20 cellular contexts compared by ENCODE assay signal in the genomic region with DNA sequence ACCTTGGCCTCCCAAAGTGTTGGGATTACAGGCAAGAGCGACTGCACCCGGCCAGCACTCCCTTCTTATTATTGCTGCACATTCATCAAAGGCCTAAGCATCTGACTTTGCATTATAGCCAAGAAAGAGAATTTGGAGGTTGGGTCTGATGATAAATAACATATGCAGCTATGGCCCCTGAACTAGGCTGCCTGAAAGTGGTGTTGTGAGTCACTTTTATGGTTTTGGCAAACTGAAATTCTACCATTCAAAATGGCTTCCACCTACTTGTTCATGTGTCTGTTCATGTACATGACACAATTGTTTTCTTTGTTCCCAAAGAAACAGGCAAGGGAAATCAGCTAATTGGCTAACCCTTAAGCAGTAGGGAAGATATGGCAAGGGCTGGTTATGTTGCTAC. TPM values are rescaled to one million over a fixed set of nuclear protein-coding genes. Genes with fewer than 3 reads are reported as not detected.
DNase-seq lines count a peak whose midpoint lies in the region; ATAC-seq and TF ChIP-seq lines count a peak whose summit lies in the region.
"Had no signal": no experiment of that assay in that cellular context is flagged by ENCODE, and none has a peak within 500 bp of the region (broad histone marks: within the 10 kb centered on the region; RNA-seq: fewer than 3 reads in every experiment).

No MANE protein-coding gene starts in this region.

- POLR2A ChIA-PET in RWPE1 (lab: Yijun Ruan, JAX; ENCODE audit: low non-redundant PET) = no interaction called here

- CTCF ChIA-PET in RWPE1 (lab: Yijun Ruan, JAX) = no interaction called here

- DNase-seq in AG08395 (ENCODE audit: low spot score) (peak; percentile 58), GM04503 (ENCODE audit: low read depth) (peak; percentile 52), RWPE1 (ENCODE audit: low spot score) (peak; percentile 6), fibroblast of mammary gland (ENCODE audit: low read depth) (peak; percentile 95), SK-N-DZ (ENCODE audit: low spot score) (no peak)
- no peak for DNase-seq in stimulated activated CD4-positive, alpha-beta T cell treated with anti-CD3 and anti-CD28 coated beads, Interleukin-2, amount 100 ng/mL, for 48 hours
- no peak for DNase-seq in activated CD8-positive, alpha-beta memory T cell treated with anti-CD3 and anti-CD28 coated beads, Interleukin-2, amount 50 U/mL, for 4 hours
- DNase-seq: activated naive CD8-positive, alpha-beta T cell treated with anti-CD3 and anti-CD28 coated beads, Interleukin-2, amount 10 ng/mL, durations not matched to agents 7 days and 5 days; activated T-cell treated with anti-CD3 and anti-CD28 coated beads, Interleukin-2, amount 50 U/mL, for 4 hours; cerebellar nuclear complex; effector memory CD4-positive, alpha-beta T cell; gastrocnemius medialis; KG1; left ventricle myocardium superior; NCI-H1105; NCI-H2171 treated with DMSO at 0.1 percent for 48 hours; SHP77 treated with DMSO at 0.1 percent for 48 hours; testis had no signal

- peak overlapping the region; percentile 31 for H3K27ac ChIP-seq in RWPE1
- H3K27ac ChIP-seq: gastrocnemius medialis, testis had no signal

- no peak for ATAC-seq in HG02840 (IDR thresholded peaks at IDR 0.05; ENCODE audit: low FRiP score, unreplicated experiment)
- ATAC-seq: gastrocnemius medialis, left ventricle myocardium superior, sciatic nerve had no signal

- H3K4me3 ChIP-seq in fibroblast of mammary gland (ENCODE audit: control insufficient read depth, low read depth, low read length) = no peak overlapping the region
- H3K4me3 ChIP-seq: gastrocnemius medialis, testis had no signal

- no peak for TF ChIP-seq CTCF in RWPE1 (conservative IDR thresholded peaks at IDR 0.05; ENCODE audit: low read depth)
- TF ChIP-seq CTCF in fibroblast of mammary gland (conservative IDR thresholded peaks at IDR 0.05; ENCODE audit: control insufficient read depth, insufficient read depth, low read depth, low read length) = no peak

RNA-seq across cellular contexts. Expression of a gene that starts 25.0 kb away (rescaled TPM):
- 50.8 and 59.4 TPM in 2 replicates for polyA plus RNA-seq in SK-N-DZ (2014; cell fraction: cytosol; rRNA removed)
- 35.3 and 48.6 TPM in 2 replicates for polyA plus RNA-seq in SK-N-DZ (2014; cell fraction: nucleus; rRNA removed)

RNA-seq across cellular contexts. Expression of a gene that starts 38.9 kb away (rescaled TPM):
- 12.6 and 14.2 TPM in 2 replicates for polyA plus RNA-seq in SK-N-DZ (2014; cell fraction: cytosol; rRNA removed)
- polyA plus RNA-seq in SK-N-DZ (2014; cell fraction: nucleus; rRNA removed) = 15.6 and 20.4 TPM in 2 replicates

Comparison
In these comparisons a context has a peak if more than half of its experiments do, and no peak if none do; other contexts are left out.
1. DNase-seq: peak in AG08395 (single experiment), GM04503 (single experiment), RWPE1 (single experiment) and fibroblast of mammary gland (single experiment); none in SK-N-DZ (single experiment), stimulated activated CD4-positive, alpha-beta T cell treated with anti-CD3 and anti-CD28 coated beads, Interleukin-2, amount 100 ng/mL, for 48 hours (0 of 2) and activated CD8-positive, alpha-beta memory T cell treated with anti-CD3 and anti-CD28 coated beads, Interleukin-2, amount 50 U/mL, for 4 hours (single experiment).